ENCODE assay signal across 7 cellular contexts in the genomic region with DNA sequence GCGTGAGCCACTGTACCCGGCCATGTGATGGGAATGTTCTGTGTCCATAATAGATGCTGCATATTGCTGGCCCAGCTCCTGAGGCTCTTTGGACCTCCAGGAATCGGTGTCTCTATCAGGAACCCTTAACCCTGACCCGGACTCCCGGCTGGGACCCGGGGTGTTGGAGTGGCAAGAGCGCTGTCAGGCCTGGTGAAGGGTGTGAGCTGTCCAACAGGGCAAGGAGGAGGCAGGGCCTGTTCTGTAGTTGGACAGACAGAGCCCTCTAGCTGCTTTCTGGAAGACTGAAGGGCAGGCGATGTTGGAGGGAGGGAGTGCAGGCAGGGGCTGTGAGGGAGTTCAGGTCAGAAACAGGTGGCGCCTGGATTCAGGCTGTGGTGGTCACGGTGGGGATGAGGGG.
DNase-seq lines count a peak whose midpoint lies in the region; FAIRE-seq and TF ChIP-seq lines count a peak whose summit lies in the region.
"Not testable (repeated sequence)": the region's sequence is repeated elsewhere in the genome, so short reads cannot be mapped to it uniquely, and the experiment has no call there.

No MANE protein-coding gene starts in this region.

- in situ Hi-C loops in astrocyte of the spinal cord (cut with HindIII; ENCODE audit: low sequenced_read_pairs): not testable (repeated sequence)

- not testable (repeated sequence) for H3K79me2 ChIP-seq in SK-N-SH (ENCODE audit: insufficient read depth)

- TF ChIP-seq EP300 in SK-N-SH (IDR thresholded peaks at IDR 0.05; ENCODE audit: borderline replicate concordance in 1 of 2, low read depth in 1 of 2, low read length in 1 of 2): not testable (repeated sequence)

- H3K27me3 ChIP-seq in SK-N-SH (ENCODE audit: insufficient read depth): not testable (repeated sequence)

- DNase-seq in HCEC 1CT: peak; percentile 3
- peak; percentile 7 for DNase-seq in M059J (ENCODE audit: low read depth)
- not testable (repeated sequence) for DNase-seq in SK-N-SH; astrocyte of the spinal cord (ENCODE audit: low read depth, low spot score); kidney
- peak; percentile 4 to 6 for DNase-seq in foreskin fibroblast
- peak; percentile 56 for DNase-seq in posterior vena cava (ENCODE audit: low spot score)

- H3K9me2 ChIP-seq in SK-N-SH: not testable (repeated sequence)

- H3K4me1 ChIP-seq in SK-N-SH (ENCODE audit: control insufficient read depth in 1 of 2, insufficient read depth in 2 of 2, low read depth in 1 of 2, low read length in 1 of 2); kidney (ENCODE audit: control insufficient read depth in 1 of 2, insufficient read depth in 1 of 2, low read depth in 1 of 2, low read length in 2 of 2): not testable (repeated sequence)

- H3F3A ChIP-seq in SK-N-SH (replicated peaks; ENCODE audit: insufficient read depth): not testable (repeated sequence)

- not testable (repeated sequence) for H3K9me3 ChIP-seq in SK-N-SH; kidney (ENCODE audit: control insufficient read depth in 1 of 2, low read length in 2 of 2)

- H4K20me1 ChIP-seq in SK-N-SH (ENCODE audit: insufficient read depth): not testable (repeated sequence)

- not testable (repeated sequence) for H3K4me2 ChIP-seq in SK-N-SH

- CTCF ChIA-PET in SK-N-SH (lab: Yijun Ruan, JAX): not testable (repeated sequence)

- not testable (repeated sequence) for H3K9ac ChIP-seq in SK-N-SH; kidney (ENCODE audit: low read length in 2 of 2)

- intact Hi-C loops in kidney (cut with DNase I); posterior vena cava (cut with DNase I): not testable (repeated sequence)

- not testable (repeated sequence) for H3K27ac ChIP-seq in SK-N-SH (ENCODE audit: low read depth in 2 of 2, low read length in 1 of 2); kidney (ENCODE audit: low read depth in 2 of 2, low read length in 2 of 2)

- not testable (repeated sequence) for H3K36me3 ChIP-seq in SK-N-SH (replicated peaks in 1 of 2; ENCODE audit: control insufficient read depth in 1 of 2, insufficient read depth in 2 of 2, low read length in 1 of 2); kidney (ENCODE audit: control insufficient read depth in 1 of 2, insufficient read depth in 2 of 2, low read length in 2 of 2)

- FAIRE-seq in kidney (lab: Jason Lieb, UNC): not testable (repeated sequence)

- not testable (repeated sequence) for H3K4me3 ChIP-seq in SK-N-SH (ENCODE audit: low read depth in 2 of 2, low read length in 1 of 2); astrocyte of the spinal cord (ENCODE audit: low read depth, low read length); foreskin fibroblast (ENCODE audit: low read depth in 1 of 2, low read length in 2 of 2); kidney (ENCODE audit: low read length in 2 of 2)

- H2AFZ ChIP-seq in SK-N-SH (ENCODE audit: low read depth): not testable (repeated sequence)

- TF ChIP-seq RAD21 in SK-N-SH (IDR thresholded peaks at IDR 0.05; ENCODE audit: low read length): not testable (repeated sequence)

- TF ChIP-seq CTCF in SK-N-SH (IDR thresholded peaks at IDR 0.05): 0 out of 2 replicates have a peak, but pooled peaks have one; percentile 15
- peak; percentile 2 for TF ChIP-seq CTCF in astrocyte of the spinal cord (IDR thresholded peaks at IDR 0.05; ENCODE audit: low read depth, low read length)
- not testable (repeated sequence) for TF ChIP-seq CTCF in foreskin fibroblast (IDR thresholded peaks at IDR 0.05; ENCODE audit: low read depth, low read length)
- peak; percentile 21 for TF ChIP-seq CTCF in kidney (IDR thresholded peaks at IDR 0.05; ENCODE audit: borderline replicate concordance, extremely low read depth, insufficient read depth)

- WGBS in SK-N-SH (ENCODE audit: low lambda C conversion rate): 53% methylated on average over 7 of the region's 10 CpGs

- POLR2A ChIA-PET in SK-N-SH (lab: Yijun Ruan, JAX): not testable (repeated sequence)
